1 cellular context compared by ENCODE assay signal in genomic region chr4:187175197-187175596, GRCh38.
TF ChIP-seq lines count a peak whose summit lies in the region.

No MANE protein-coding gene starts in this region.

TF ChIP-seq in HepG2, 621 proteins besides CTCF, POLR2A, EP300 and RAD21 (continued from another document):
- no peak for TF ChIP-seq NR0B2 (CRISPR knock-in tag; IDR thresholded peaks at IDR 0.05)
- no peak for TF ChIP-seq ZNF709 (CRISPR knock-in tag; IDR thresholded peaks at IDR 0.05)
- no peak for TF ChIP-seq ZNF749 (CRISPR knock-in tag; IDR thresholded peaks at IDR 0.05; ENCODE audit: borderline replicate concordance)
- TF ChIP-seq MIER2 (CRISPR knock-in tag; IDR thresholded peaks at IDR 0.05), result 0 out of 2 replicates have a peak, but pooled peaks have one; percentile 34
- TF ChIP-seq TCF7L2 (IDR thresholded peaks at IDR 0.05; ENCODE audit: low read depth, low read length), result no peak
